ENCODE assay signal across 9 cellular contexts in the genomic region with DNA sequence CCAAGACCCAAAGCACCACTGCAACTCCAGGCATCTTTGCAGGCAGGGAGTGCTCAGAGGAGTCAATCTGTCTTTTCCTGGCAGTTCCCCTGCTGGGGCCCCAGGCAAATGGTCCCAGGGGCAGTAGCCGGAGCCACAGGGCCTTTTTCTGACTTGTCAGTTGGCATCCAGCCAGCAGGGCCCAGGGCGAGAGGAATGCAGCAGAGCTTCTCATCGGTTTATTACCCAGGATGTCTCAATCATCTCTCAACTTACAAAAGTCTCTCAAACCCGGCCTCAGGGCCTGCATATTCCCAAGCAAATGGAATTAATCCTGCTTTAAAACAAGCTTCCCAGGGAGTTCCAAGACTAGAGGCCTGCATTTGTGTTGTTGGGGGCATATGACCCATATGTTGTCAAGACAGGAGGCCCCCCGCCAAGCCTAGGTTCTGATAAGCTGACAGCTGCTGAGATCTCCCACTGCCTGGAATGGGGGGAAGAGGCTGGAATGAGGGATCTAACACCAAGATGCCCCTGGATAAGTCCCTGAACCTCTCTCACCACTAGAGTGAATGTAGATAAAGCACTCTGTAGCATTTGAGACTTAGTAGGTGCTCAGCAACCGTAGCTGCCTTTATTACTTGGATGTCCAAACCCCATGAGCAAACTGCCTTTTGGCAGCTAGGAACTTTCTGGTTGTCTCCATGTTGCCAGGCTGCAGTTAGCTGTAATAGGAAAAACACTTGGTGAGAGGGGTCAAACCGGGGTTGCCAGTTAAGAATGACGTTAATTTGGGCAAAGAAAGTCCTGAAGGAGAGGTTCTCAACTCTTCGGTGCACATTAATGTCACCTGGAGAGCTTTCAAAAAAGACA. TPM values are rescaled to one million over a fixed set of nuclear protein-coding genes. Genes with fewer than 3 reads are reported as not detected.
A peak's percentile ranks its signal among the peaks of the same experiment; 100 is the strongest.
DNase-seq lines count a peak whose midpoint lies in the region; ATAC-seq, FAIRE-seq and TF ChIP-seq lines count a peak whose summit lies in the region.
"Had no signal": no experiment of that assay in that cellular context is flagged by ENCODE, and none has a peak within 500 bp of the region (broad histone marks: within the 10 kb centered on the region; RNA-seq: fewer than 3 reads in every experiment).

No MANE protein-coding gene starts in this region.

- peaks cover 28% of the 10 kb centered on the region for H3K36me3 ChIP-seq in mammary epithelial cell (ENCODE audit: insufficient read depth, low read length)
- H3K36me3 ChIP-seq in muscle layer of duodenum (ENCODE audit: control insufficient read depth in 1 of 2, insufficient read depth in 2 of 2, low read length in 2 of 2): peaks cover 32 to 36% of the 10 kb centered on the region in 2 donors
- peaks cover 5 to 46% (median 20%) of the 10 kb centered on the region in 3 experiments for H3K36me3 ChIP-seq in naive thymus-derived CD4-positive, alpha-beta T cell (ENCODE audit: control insufficient read depth in 2 of 3, insufficient read depth in 3 of 3, low read length in 3 of 3)

- 61% methylated on average over 9 of the region's 9 CpGs for WGBS in mammary epithelial cell (ENCODE audit: low coverage, missing lambda C conversion rate)

- H3K27ac Mint-ChIP-seq in activated CD4-positive, alpha-beta T cell treated with anti-CD3 and anti-CD28 coated beads for 36 hours: no peak overlapping the region
- no peak overlapping the region for H3K27ac Mint-ChIP-seq in naive thymus-derived CD4-positive, alpha-beta T cell

- H3K9me3 ChIP-seq in mammary epithelial cell (replicated peaks; ENCODE audit: insufficient read depth, low read length) (no peaks in the 10 kb centered on the region), muscle layer of duodenum (ENCODE audit: control insufficient read depth in 1 of 2, low read length in 2 of 2) (no peaks in the 10 kb centered on the region)
- no peaks in the 10 kb centered on the region for H3K9me3 ChIP-seq in naive thymus-derived CD4-positive, alpha-beta T cell (ENCODE audit: control insufficient read depth in 2 of 3, low read length in 3 of 3)

- H2AFZ ChIP-seq in mammary epithelial cell (ENCODE audit: low read depth, low read length): no peak overlapping the region

- peaks cover 16% of the 10 kb centered on the region for H3K4me1 Mint-ChIP-seq in activated CD4-positive, alpha-beta T cell treated with anti-CD3 and anti-CD28 coated beads for 36 hours
- peaks cover 11 to 22% (median 18%) of the 10 kb centered on the region in 7 donors for H3K4me1 Mint-ChIP-seq in naive thymus-derived CD4-positive, alpha-beta T cell

- BruUV-seq in mammary epithelial cell (replicated peaks; lab: Mats Ljungman, UMichigan): no TSS peak

- CTCF ChIA-PET in mammary epithelial cell (lab: Charles Lee; ENCODE audit: low non-redundant PET): interaction anchor here (0.7 kb wide), 1 partner anchor 82 kb away, joined by 5 read pairs; no protein-coding TSS in a partner anchor
- CTCF ChIA-PET in activated CD4-positive, alpha-beta T cell treated with anti-CD3 and anti-CD28 coated beads for 36 hours (lab: Charles Lee): interaction anchor here (0.6 to 1.2 kb wide), 5 partner anchors 18 to 93 kb away, joined by 3 to 6 read pairs (median 3); partner anchors contain the start of gene TAF15
- CTCF ChIA-PET in naive thymus-derived CD4-positive, alpha-beta T cell (lab: Charles Lee): interaction anchor here (0.6 kb wide), 1 partner anchor 114 kb away, joined by 7 read pairs; no protein-coding TSS in a partner anchor

- H3K27ac ChIP-seq in mammary epithelial cell (ENCODE audit: insufficient read depth, low read depth, low read length): no peak overlapping the region
- peak overlapping the region; percentile 15 for H3K27ac ChIP-seq in muscle layer of duodenum (ENCODE audit: low read length)
- no peak overlapping the region for H3K27ac ChIP-seq in naive thymus-derived CD4-positive, alpha-beta T cell (ENCODE audit: low read depth, low read length)
- peak overlapping the region in 8 of 59 donors; percentile 4 to 67 (median 24) for H3K27ac ChIP-seq in dorsolateral prefrontal cortex

- no peak overlapping the region for H3K4me3 Mint-ChIP-seq in activated CD4-positive, alpha-beta T cell treated with anti-CD3 and anti-CD28 coated beads for 36 hours
- H3K4me3 Mint-ChIP-seq in naive thymus-derived CD4-positive, alpha-beta T cell: no peak overlapping the region

- no peak for ATAC-seq in activated CD4-positive, alpha-beta T cell treated with anti-CD3 and anti-CD28 coated beads for 36 hours
- no peak for ATAC-seq in naive thymus-derived CD4-positive, alpha-beta T cell

- dilution Hi-C loops in mammary epithelial cell (cut with HindIII; ENCODE audit: low sequenced_read_pairs): loop anchor here (25.0 kb wide), 2 partner anchors 115 to 415 kb away; no protein-coding TSS in a partner anchor

- peaks cover 26% of the 10 kb centered on the region for H3K36me3 Mint-ChIP-seq in activated CD4-positive, alpha-beta T cell treated with anti-CD3 and anti-CD28 coated beads for 36 hours (ENCODE audit: low read depth)
- peaks cover 13 to 33% (median 21%) of the 10 kb centered on the region in 5 donors for H3K36me3 Mint-ChIP-seq in naive thymus-derived CD4-positive, alpha-beta T cell

- FAIRE-seq in HTR-8/SVneo (lab: Jason Lieb, UNC): no peak
- FAIRE-seq: endothelial cell of umbilical vein had no signal

- no peaks in the 10 kb centered on the region for H3K27me3 ChIP-seq in mammary epithelial cell (ENCODE audit: insufficient read depth, low read length)
- H3K27me3 ChIP-seq in muscle layer of duodenum (ENCODE audit: low read depth, low read length): no peaks in the 10 kb centered on the region
- H3K27me3 ChIP-seq in naive thymus-derived CD4-positive, alpha-beta T cell (ENCODE audit: control insufficient read depth in 2 of 2, insufficient read depth in 2 of 2, low read length in 2 of 2): no peaks in the 10 kb centered on the region
- no peaks in the 10 kb centered on the region for H3K27me3 ChIP-seq in dorsolateral prefrontal cortex

- H3K9me3 Mint-ChIP-seq in activated CD4-positive, alpha-beta T cell treated with anti-CD3 and anti-CD28 coated beads for 36 hours (ENCODE audit: low read depth): no peaks in the 10 kb centered on the region
- peaks cover 0 to 2% (median 0%) of the 10 kb centered on the region in 11 donors for H3K9me3 Mint-ChIP-seq in naive thymus-derived CD4-positive, alpha-beta T cell

- TF ChIP-seq CTCF in AG10803 (conservative IDR thresholded peaks at IDR 0.05; ENCODE audit: low read length) (no peak), mammary epithelial cell (conservative IDR thresholded peaks at IDR 0.05 in 1 of 2, IDR thresholded peaks at IDR 0.05 in 1 of 2; ENCODE audit: extremely low read depth in 1 of 2, insufficient read depth in 1 of 2, low read depth in 1 of 2, low read length in 2 of 2) (no peak), dorsolateral prefrontal cortex (IDR thresholded peaks at IDR 0.05 in 54 of 56, conservative IDR thresholded peaks at IDR 0.05 in 2 of 56; ENCODE audit: low read depth in 1 of 56, partially characterized antibody in 56 of 56) (no peak)

- no peaks in the 10 kb centered on the region for H3K27me3 Mint-ChIP-seq in activated CD4-positive, alpha-beta T cell treated with anti-CD3 and anti-CD28 coated beads for 36 hours
- peaks cover 0 to 10% (median 5%) of the 10 kb centered on the region in 5 donors for H3K27me3 Mint-ChIP-seq in naive thymus-derived CD4-positive, alpha-beta T cell

- DNase-seq in AG10803 (ENCODE audit: low read depth) (peak; percentile 94), HTR-8/SVneo (ENCODE audit: insufficient read length, low spot score) (peak; percentile 86), mammary epithelial cell (peak; percentile 49), activated gamma-delta T cell (lab: John Stamatoyannopoulos, UW) (no peak), dorsolateral prefrontal cortex (no peak)
- no peak for DNase-seq in activated CD4-positive, alpha-beta T cell treated with anti-CD3 and anti-CD28 coated beads for 36 hours
- DNase-seq in naive thymus-derived CD4-positive, alpha-beta T cell: no peak

- intact Hi-C loops in mammary epithelial cell (cut with micrococcal nuclease): no loop called here
- intact Hi-C loops in activated CD4-positive, alpha-beta T cell treated with anti-CD3 and anti-CD28 coated beads for 36 hours (cut with DNase I, micrococcal nuclease): no loop called here
- intact Hi-C loops in naive thymus-derived CD4-positive, alpha-beta T cell (cut with micrococcal nuclease): no loop called here
- intact Hi-C loops in dorsolateral prefrontal cortex (cut with DNase I): no loop called here

- in situ Hi-C loops in mammary epithelial cell (cut with MboI; ENCODE audit: low sequenced_read_pairs in 2 of 2): loop anchor here (25.0 kb wide), 1 partner anchor 565 kb away; no protein-coding TSS in a partner anchor

- H3K79me2 ChIP-seq in mammary epithelial cell (ENCODE audit: insufficient read depth, low read length): no peaks in the 10 kb centered on the region

- H4K20me1 ChIP-seq in mammary epithelial cell (ENCODE audit: insufficient read depth, low read length): no peaks in the 10 kb centered on the region

- no peak overlapping the region for H3K4me2 ChIP-seq in mammary epithelial cell (ENCODE audit: insufficient read depth, low read depth, low read length)

- H3K4me1 ChIP-seq in mammary epithelial cell (ENCODE audit: insufficient read depth, low read length): no peaks in the 10 kb centered on the region
- peaks cover 0 to 25% of the 10 kb centered on the region in 2 donors for H3K4me1 ChIP-seq in muscle layer of duodenum (ENCODE audit: control insufficient read depth in 1 of 2, insufficient read depth in 2 of 2, low read length in 2 of 2)
- peaks cover 8 to 13% of the 10 kb centered on the region in 2 donors for H3K4me1 ChIP-seq in naive thymus-derived CD4-positive, alpha-beta T cell (ENCODE audit: control insufficient read depth in 2 of 2, insufficient read depth in 2 of 2, low read length in 2 of 2)

- H3K4me3 ChIP-seq in AG10803 (ENCODE audit: low read length) (no peak overlapping the region), mammary epithelial cell (replicated peaks in 1 of 3; ENCODE audit: insufficient read depth in 1 of 3, low read depth in 2 of 3, low read length in 3 of 3) (no peak overlapping the region), muscle layer of duodenum (ENCODE audit: low read depth in 1 of 2, low read length in 2 of 2) (no peak overlapping the region), dorsolateral prefrontal cortex (no peak overlapping the region)
- no peak overlapping the region for H3K4me3 ChIP-seq in naive thymus-derived CD4-positive, alpha-beta T cell (ENCODE audit: low read length)

- no peak overlapping the region for H3K9ac ChIP-seq in mammary epithelial cell (ENCODE audit: insufficient read depth, low read length)

- POLR2A ChIA-PET in activated CD4-positive, alpha-beta T cell treated with anti-CD3 and anti-CD28 coated beads for 36 hours (lab: Charles Lee): no interaction called here
- POLR2A ChIA-PET in naive thymus-derived CD4-positive, alpha-beta T cell (lab: Charles Lee): interaction anchor here (1.3 kb wide), 1 partner anchor 14 kb away, joined by 4 read pairs; no protein-coding TSS in a partner anchor

RNA-seq across cellular contexts. Expression of gene RASL10B, which starts 4.6 kb away (rescaled TPM):
- total RNA-seq in mammary epithelial cell: under 1 TPM; 0.19 to 0.67 TPM
- polyA plus RNA-seq in mammary epithelial cell: 0.07 TPM
- polyA minus RNA-seq in mammary epithelial cell: not detected
- 1 to 10 TPM; 2.7 to 4.0 TPM for total RNA-seq in activated CD4-positive, alpha-beta T cell treated with anti-CD3 and anti-CD28 coated beads for 36 hours
- under 1 TPM; 0.34 to 0.76 (median 0.60) TPM for total RNA-seq in naive thymus-derived CD4-positive, alpha-beta T cell
- polyA plus RNA-seq in naive thymus-derived CD4-positive, alpha-beta T cell: under 1 TPM; 0.14 to 0.37 TPM
- 10 to 100 TPM in 119 of 120 experiments, 1 to 10 TPM in 1; 9.0 to 65.6 (median 36.0) TPM for total RNA-seq in dorsolateral prefrontal cortex

RNA-seq across cellular contexts. Expression of gene GAS2L2, which starts 26.2 kb away (rescaled TPM):
- total RNA-seq in mammary epithelial cell (under 1 TPM in 1 of 2 donors, not detected in 1; 0.24 TPM), dorsolateral prefrontal cortex (1 to 10 TPM in 93 of 120 experiments, under 1 TPM in 27; 0.32 to 2.8 (median 1.3) TPM)
- 0.07 TPM for polyA plus RNA-seq in mammary epithelial cell
- 0.31 TPM for polyA minus RNA-seq in mammary epithelial cell
- total RNA-seq in activated CD4-positive, alpha-beta T cell treated with anti-CD3 and anti-CD28 coated beads for 36 hours: under 1 TPM in 1 of 2 experiments, not detected in 1; 0.07 TPM
- under 1 TPM in 4 of 5 experiments, not detected in 1; 0.16 to 0.49 (median 0.24) TPM for total RNA-seq in naive thymus-derived CD4-positive, alpha-beta T cell
- polyA plus RNA-seq in naive thymus-derived CD4-positive, alpha-beta T cell: not detected
- total RNA-seq: endothelial cell of umbilical vein had no signal
- polyA plus RNA-seq: endothelial cell of umbilical vein had no signal

RNA-seq across cellular contexts. Expression of gene C17orf50, which starts 33.9 kb away (rescaled TPM):
- total RNA-seq in mammary epithelial cell (not detected), dorsolateral prefrontal cortex (1 to 10 TPM in 1 of 120 experiments, under 1 TPM in 14, not detected in 105; 0.46 to 1.0 (median 0.71) TPM)
- not detected for polyA plus RNA-seq in mammary epithelial cell
- not detected for polyA minus RNA-seq in mammary epithelial cell
- total RNA-seq in activated CD4-positive, alpha-beta T cell treated with anti-CD3 and anti-CD28 coated beads for 36 hours: not detected
- not detected for total RNA-seq in naive thymus-derived CD4-positive, alpha-beta T cell
- polyA plus RNA-seq in naive thymus-derived CD4-positive, alpha-beta T cell: under 1 TPM in 1 of 2 donors, not detected in 1; 0.27 TPM
- total RNA-seq: endothelial cell of umbilical vein had no signal

Comparison
In these comparisons a context has a peak if more than half of its experiments do, and no peak if none do; other contexts are left out.
1. DNase-seq: peak in AG10803 (single experiment), HTR-8/SVneo (single experiment) and mammary epithelial cell (single experiment); none in activated CD4-positive, alpha-beta T cell treated with anti-CD3 and anti-CD28 coated beads for 36 hours (single experiment), activated gamma-delta T cell (single experiment), naive thymus-derived CD4-positive, alpha-beta T cell (0 of 9) and dorsolateral prefrontal cortex (0 of 10).